Comparison of ENCODE assay signal across 26 cellular contexts in the genomic region with DNA sequence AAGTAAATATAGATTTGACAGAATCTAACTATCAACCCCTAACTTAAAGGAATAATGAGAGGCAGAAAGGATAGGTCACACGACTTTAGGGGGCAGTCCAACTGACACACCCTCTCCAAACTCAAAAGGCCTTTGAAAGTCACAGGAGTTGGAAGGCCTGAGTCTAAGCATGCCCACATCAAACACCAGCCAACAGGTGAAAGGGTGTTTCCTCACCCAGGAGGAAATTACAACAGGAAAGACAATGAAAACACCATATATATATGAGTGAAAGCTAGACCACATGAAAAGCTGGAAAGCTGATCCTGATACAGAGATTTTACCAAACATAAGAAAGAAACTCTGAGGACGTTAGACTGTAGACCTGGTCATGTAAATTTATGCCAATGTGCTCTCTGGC. TPM values are rescaled to one million over a fixed set of nuclear protein-coding genes. Genes with fewer than 3 reads are reported as not detected.
DNase-seq lines count a peak whose midpoint lies in the region; ATAC-seq, FAIRE-seq and TF ChIP-seq lines count a peak whose summit lies in the region.
"Had no signal": no experiment of that assay in that cellular context is flagged by ENCODE, and none has a peak within 500 bp of the region (broad histone marks: within the 10 kb centered on the region; RNA-seq: fewer than 3 reads in every experiment).

No MANE protein-coding gene starts in this region.

- no peak overlapping the region for H3K4me3 Mint-ChIP-seq in activated naive CD4-positive, alpha-beta T cell treated with anti-CD3 and anti-CD28 coated beads, Interleukin-2, amount 10 ng/mL, durations not matched to agents 7 days and 5 days
- H3K4me3 Mint-ChIP-seq in T-cell, result peak overlapping the region; percentile 1 to 55 (median 13)
- H3K4me3 Mint-ChIP-seq: IgD-negative memory B cell, mesothelial cell of epicardium, nephron progenitor cell had no signal

- no TSS peak for BruUV-seq in GM12878 (replicated peaks; lab: Mats Ljungman, UMichigan)

- CTCF ChIA-PET in activated naive CD4-positive, alpha-beta T cell treated with anti-CD3 and anti-CD28 coated beads, Interleukin-2, amount 10 ng/mL, durations not matched to agents 7 days and 5 days (lab: Charles Lee), result no interaction called here
- CTCF ChIA-PET in T-cell (lab: Charles Lee), result interaction anchor here in 1 of 2 donors (0.9 kb wide), 1 partner anchor 24 kb away, joined by 4 read pairs; no protein-coding TSS in a partner anchor
- CTCF ChIA-PET in GM12878 (lab: Yijun Ruan, JAX), result no interaction called here

- no peak overlapping the region for H3K27ac ChIP-seq in GM12878 (ENCODE audit: control insufficient read depth, insufficient read depth)
- no peak overlapping the region for H3K27ac ChIP-seq in pancreas
- H3K27ac ChIP-seq: BLaER1 treated with 17β-estradiol and CSF1 and Interleukin-3, amounts not matched to agents 10 nM and 100 nM; epithelial cell of prostate; heart right ventricle; left lung had no signal

- SMC1A ChIA-PET in GM12878 (lab: Charles Lee; ENCODE audit: uncharacterized antibody, unreplicated experiment), result interaction anchor here (1.6 kb wide), 1 partner anchor 20 kb away, joined by 3 read pairs; no protein-coding TSS in a partner anchor

- H3K27me3 Mint-ChIP-seq in activated naive CD4-positive, alpha-beta T cell treated with anti-CD3 and anti-CD28 coated beads, Interleukin-2, amount 10 ng/mL, durations not matched to agents 7 days and 5 days, result peaks cover 70% of the 10 kb centered on the region
- peaks cover 0 to 4% of the 10 kb centered on the region in 2 donors for H3K27me3 Mint-ChIP-seq in T-cell

- TF ChIP-seq CTCF in GM12878 (IDR thresholded peaks at IDR 0.05 in 2 of 3, conservative IDR thresholded peaks at IDR 0.05 in 1 of 3; ENCODE audit: control insufficient read depth in 2 of 3, extremely low read depth in 1 of 3, insufficient read depth in 1 of 3, low read depth in 3 of 3, low read length in 3 of 3) (no peak), pancreas (IDR thresholded peaks at IDR 0.05) (no peak)

- intact Hi-C loops in GM12878 (cut with micrococcal nuclease; ENCODE audit: unreplicated experiment), result no loop called here
- intact Hi-C loops in pancreas (cut with DNase I), result no loop called here

- H3K9me3 ChIP-seq in GM12878 (replicated peaks; ENCODE audit: control insufficient read depth, insufficient read depth, low read length) (no peaks in the 10 kb centered on the region), pancreas (no peaks in the 10 kb centered on the region)
- H3K9me3 ChIP-seq: heart right ventricle, left lung, MG63 had no signal

- H3K27ac Mint-ChIP-seq in activated naive CD4-positive, alpha-beta T cell treated with anti-CD3 and anti-CD28 coated beads, Interleukin-2, amount 10 ng/mL, durations not matched to agents 7 days and 5 days, result peak overlapping the region; percentile 16
- peak overlapping the region; percentile 1 to 23 for H3K27ac Mint-ChIP-seq in T-cell
- H3K27ac Mint-ChIP-seq: IgD-negative memory B cell, mesothelial cell of epicardium, nephron progenitor cell had no signal

- H3K4me2 ChIP-seq in GM12878 (ENCODE audit: control insufficient read depth, insufficient read depth), result no peak overlapping the region

- ATAC-seq in T-cell (replicated peaks in 1 of 4), result peak; percentile 70 to 97 (median 82)
- peak; percentile 35 for ATAC-seq in GM12878
- ATAC-seq in stimulated activated naive CD8-positive, alpha-beta T cell treated with anti-CD3 and anti-CD28 coated beads, Interleukin-15, Interleukin-2, amounts not matched to agents 100 U/mL and 50 U/mL, for 24 hours, result peak; percentile 78
- no peak for ATAC-seq in pancreas
- ATAC-seq in GM21529 (IDR thresholded peaks at IDR 0.05; ENCODE audit: unreplicated experiment), result no peak
- ATAC-seq: heart right ventricle, left lung, sciatic nerve had no signal

- no peaks in the 10 kb centered on the region for H4K20me1 ChIP-seq in GM12878 (ENCODE audit: control insufficient read depth, insufficient read depth)
- H4K20me1 ChIP-seq: BLaER1 treated with 17β-estradiol and CSF1 and Interleukin-3, amounts not matched to agents 10 nM and 100 nM had no signal

- H3K36me3 Mint-ChIP-seq in activated naive CD4-positive, alpha-beta T cell treated with anti-CD3 and anti-CD28 coated beads, Interleukin-2, amount 10 ng/mL, durations not matched to agents 7 days and 5 days, result no peaks in the 10 kb centered on the region
- no peaks in the 10 kb centered on the region for H3K36me3 Mint-ChIP-seq in T-cell
- H3K36me3 Mint-ChIP-seq: mesothelial cell of epicardium had no signal

- no peaks in the 10 kb centered on the region for H3K9me3 Mint-ChIP-seq in activated naive CD4-positive, alpha-beta T cell treated with anti-CD3 and anti-CD28 coated beads, Interleukin-2, amount 10 ng/mL, durations not matched to agents 7 days and 5 days
- H3K9me3 Mint-ChIP-seq in T-cell, result peaks cover 0 to 4% (median 0%) of the 10 kb centered on the region in 3 donors

- H3K27me3 ChIP-seq in GM12878 (replicated peaks in 1 of 2; ENCODE audit: control insufficient read depth in 2 of 2, insufficient read depth in 2 of 2, low read length in 1 of 2) (no peaks in the 10 kb centered on the region), pancreas (no peaks in the 10 kb centered on the region)
- H3K27me3 ChIP-seq: BLaER1 treated with 17β-estradiol and CSF1 and Interleukin-3, amounts not matched to agents 10 nM and 100 nM; left lung; MG63 had no signal

- FAIRE-seq in GM12878 (lab: Jason Lieb, UNC) (no peak), pancreas (lab: Jason Lieb, UNC) (no peak)
- FAIRE-seq: D721Med, H54, urothelium cell line had no signal

- RAD21 ChIA-PET in GM12878 (lab: Charles Lee; ENCODE audit: unreplicated experiment), result no interaction called here

- H3K36me3 ChIP-seq in GM12878 (ENCODE audit: control insufficient read depth in 2 of 2, insufficient read depth in 2 of 2, low read length in 1 of 2), result no peaks in the 10 kb centered on the region
- H3K36me3 ChIP-seq in pancreas, result no peaks in the 10 kb centered on the region
- H3K36me3 ChIP-seq: BLaER1 treated with 17β-estradiol and CSF1 and Interleukin-3, amounts not matched to agents 10 nM and 100 nM; heart right ventricle; left lung; MG63 had no signal

- WGBS in GM12878 (ENCODE audit: insufficient coverage, insufficient replicate concordance, low lambda C conversion rate, missing lambda C conversion rate), result 3% methylated on average over 2 of the region's 2 CpGs
- 55 to 65% methylated on average over 2 of the region's 2 CpGs for WGBS in pancreas, 2 donors

- TF ChIP-seq POLR2A in GM12878 (IDR thresholded peaks at IDR 0.05; ENCODE audit: low read depth, low read length), result no peak

- TF ChIP-seq EP300 in GM12878 (IDR thresholded peaks at IDR 0.05; ENCODE audit: borderline replicate concordance in 1 of 2, control insufficient read depth in 1 of 2, low read depth in 2 of 2, low read length in 2 of 2), result no peak

- DNase-seq in activated naive CD4-positive, alpha-beta T cell treated with anti-CD3 and anti-CD28 coated beads, Interleukin-2, amount 10 ng/mL, durations not matched to agents 7 days and 5 days, result peak; percentile 53
- no peak for DNase-seq in activated naive CD4-positive, alpha-beta T cell (lab: John Stamatoyannopoulos, UW)
- peak in 18 of 34 experiments; percentile 8 to 50 (median 20) for DNase-seq in T-cell
- DNase-seq in GM12878 (ENCODE audit: low read depth, low spot score), result no peak
- DNase-seq in stimulated activated naive CD8-positive, alpha-beta T cell treated with anti-CD3 and anti-CD28 coated beads, Interleukin-15, Interleukin-2, amounts not matched to agents 100 U/mL and 50 U/mL, for 24 hours, result no peak
- no peak for DNase-seq in pancreas
- DNase-seq in DMS53 (lab: John Stamatoyannopoulos, UW), result no peak
- DNase-seq: ACHN; activated CD8-positive, alpha-beta memory T cell treated with anti-CD3 and anti-CD28 coated beads, Interleukin-2, amount 50 U/mL, for 4 hours; activated gamma-delta T cell; cerebellar nuclear complex; heart right ventricle; left lung; MG63; NCI-H1436 treated with DMSO at 0.1 percent for 48 hours; NCI-H510A treated with DMSO at 0.1 percent for 48 hours; nephron progenitor cell had no signal

- H3K4me1 ChIP-seq in GM12878 (ENCODE audit: control insufficient read depth, insufficient read depth, low read length) (no peaks in the 10 kb centered on the region), pancreas (no peaks in the 10 kb centered on the region)
- H3K4me1 ChIP-seq: heart right ventricle had no signal

- no peak overlapping the region for H3K4me3 ChIP-seq in GM12878
- no peak overlapping the region for H3K4me3 ChIP-seq in pancreas
- H3K4me3 ChIP-seq: BLaER1 treated with 17β-estradiol and CSF1 and Interleukin-3, amounts not matched to agents 10 nM and 100 nM; heart right ventricle; left lung; MG63 had no signal

- in situ Hi-C loops in GM12878 (cut with MboI), result no loop called here

- peaks cover 28% of the 10 kb centered on the region for H3K4me1 Mint-ChIP-seq in activated naive CD4-positive, alpha-beta T cell treated with anti-CD3 and anti-CD28 coated beads, Interleukin-2, amount 10 ng/mL, durations not matched to agents 7 days and 5 days
- H3K4me1 Mint-ChIP-seq in T-cell, result peaks cover 29 to 33% (median 32%) of the 10 kb centered on the region in 3 donors
- H3K4me1 Mint-ChIP-seq: IgD-negative memory B cell, mesothelial cell of epicardium, nephron progenitor cell had no signal

- H2AFZ ChIP-seq in GM12878 (ENCODE audit: control insufficient read depth, low read depth, low read length), result no peak overlapping the region

- no peak for TF ChIP-seq RAD21 in GM12878 (IDR thresholded peaks at IDR 0.05; ENCODE audit: insufficient read depth, low read depth, low read length)

- POLR2A ChIA-PET in T-cell (lab: Charles Lee) (interaction anchor here in 1 of 2 donors (0.5 kb wide), 1 partner anchor 52 kb away, joined by 3 read pairs; no protein-coding TSS in a partner anchor), GM12878 (lab: Charles Lee) (interaction anchor here (0.6 kb wide), 1 partner anchor 108 kb away, joined by 3 read pairs; no protein-coding TSS in a partner anchor)

- no peaks in the 10 kb centered on the region for H3K79me2 ChIP-seq in GM12878 (ENCODE audit: control insufficient read depth, insufficient read depth, low read length)

- H3K9ac ChIP-seq in GM12878 (ENCODE audit: control insufficient read depth, insufficient read depth, low read length), result no peak overlapping the region
- H3K9ac ChIP-seq: BLaER1 treated with 17β-estradiol and CSF1 and Interleukin-3, amounts not matched to agents 10 nM and 100 nM had no signal

RNA-seq across cellular contexts. Expression of a gene that starts 10.5 kb away (rescaled TPM):
- 1 to 10 TPM; 2.1 to 5.3 (median 2.5) TPM for total RNA-seq in T-cell
- total RNA-seq in GM12878 (2013; cell fraction: nucleolus; rRNA removed), result 1.3 and 1.9 TPM in 2 replicates
- 0.44 and 0.73 TPM in 2 replicates for total RNA-seq in GM12878 (2014; rRNA removed)
- 0.54 and 0.78 TPM in 2 replicates for total RNA-seq in GM12878 (2014; rRNA removed; fragmentation: Illumina TruSeq; extraction: Trizol)
- 0.56 and 0.58 TPM in 2 replicates for total RNA-seq in GM12878 (2021)
- polyA plus RNA-seq in GM12878 (2011; ENCODE audit: low read depth), result 0.20 TPM
- polyA plus RNA-seq in GM12878 (2011; rRNA removed), result 0.48 and 1.0 TPM in 2 replicates
- polyA plus RNA-seq in GM12878 (2011; cell fraction: cytosol; rRNA removed), result 0.13 and 0.28 TPM in 2 replicates
- polyA plus RNA-seq in GM12878 (2011; cell fraction: nucleus; rRNA removed), result 0.55 and 0.83 TPM in 2 replicates
- polyA plus RNA-seq in GM12878 (2012), result 0.39 and 0.65 TPM in 2 replicates
- 0.50 and 0.57 TPM in 2 replicates for polyA plus RNA-seq in GM12878 (2014; fragmentation: Illumina TruSeq; extraction: Trizol)
- polyA plus RNA-seq in GM12878 (2014; fragmentation: Nextera tagmentation; extraction: Ambion mirVana), result under 1 TPM; 0.06 to 0.26 TPM
- polyA plus RNA-seq in GM12878 (2014; rRNA removed), result 0.47 and 0.57 TPM in 2 replicates
- polyA plus RNA-seq in GM12878 (2016; fragmentation: Nextera tagmentation; extraction: Ambion mirVana), result 1 to 10 TPM in 1 of 2 experiments, under 1 TPM in 1; 0.45 to 1.1 TPM
- 0.37 TPM in 1 of 2 replicates, not detected in the other for polyA minus RNA-seq in GM12878 (2011; rRNA and poly(A)+ RNA removed)
- not detected in 2 replicates for polyA minus RNA-seq in GM12878 (2011; cell fraction: cytosol; rRNA and poly(A)+ RNA removed)
- 0.36 and 0.57 TPM in 2 replicates for polyA minus RNA-seq in GM12878 (2011; cell fraction: nucleus; rRNA and poly(A)+ RNA removed)
- 1 to 10 TPM; 1.5 to 2.9 (median 2.6) TPM for total RNA-seq in pancreas
- 1 to 10 TPM; 2.6 to 3.3 TPM for polyA plus RNA-seq in pancreas
- polyA plus RNA-seq: IgD-negative memory B cell had no signal

RNA-seq across cellular contexts. Expression of a gene that starts 34.2 kb away (rescaled TPM):
- total RNA-seq in T-cell (10 to 100 TPM; 12.8 to 20.3 (median 15.1) TPM), GM12878 (2014; rRNA removed) (11.6 and 13.3 TPM in 2 replicates), GM12878 (2014; rRNA removed; fragmentation: Illumina TruSeq; extraction: Trizol) (12.9 and 13.5 TPM in 2 replicates), GM12878 (2021) (14.1 and 14.3 TPM in 2 replicates), pancreas (10 to 100 TPM in 1 of 6 donors, 1 to 10 TPM in 5; 5.9 to 12.8 (median 8.3) TPM)
- 41.0 and 43.6 TPM in 2 replicates for total RNA-seq in GM12878 (2013; cell fraction: nucleolus; rRNA removed)
- 4.6 TPM for polyA plus RNA-seq in GM12878 (2011; ENCODE audit: low read depth)
- polyA plus RNA-seq in GM12878 (2011; rRNA removed) (13.9 and 14.8 TPM in 2 replicates), GM12878 (2014; fragmentation: Illumina TruSeq; extraction: Trizol) (12.5 and 13.2 TPM in 2 replicates), GM12878 (2014; fragmentation: Nextera tagmentation; extraction: Ambion mirVana) (1 to 10 TPM; 5.3 to 5.8 TPM), GM12878 (2014; rRNA removed) (10.6 and 15.7 TPM in 2 replicates), GM12878 (2016; fragmentation: Nextera tagmentation; extraction: Ambion mirVana) (10 to 100 TPM; 11.9 to 12.5 TPM), pancreas (1 to 10 TPM; 4.1 to 4.6 TPM)
- polyA plus RNA-seq in GM12878 (2011; cell fraction: cytosol; rRNA removed), result 11.4 and 13.8 TPM in 2 replicates
- polyA plus RNA-seq in GM12878 (2011; cell fraction: nucleus; rRNA removed), result 13.3 and 14.6 TPM in 2 replicates
- polyA plus RNA-seq in GM12878 (2012), result 5.6 and 8.9 TPM in 2 replicates
- polyA minus RNA-seq in GM12878 (2011; rRNA and poly(A)+ RNA removed), result 22.6 and 25.8 TPM in 2 replicates
- polyA minus RNA-seq in GM12878 (2011; cell fraction: cytosol; rRNA and poly(A)+ RNA removed), result 6.4 and 7.3 TPM in 2 replicates
- 11.4 and 19.8 TPM in 2 replicates for polyA minus RNA-seq in GM12878 (2011; cell fraction: nucleus; rRNA and poly(A)+ RNA removed)

Comparison
In these comparisons a context has a peak if more than half of its experiments do, and no peak if none do; other contexts are left out.
1. DNase-seq: peak in activated naive CD4-positive, alpha-beta T cell treated with anti-CD3 and anti-CD28 coated beads, Interleukin-2, amount 10 ng/mL, durations not matched to agents 7 days and 5 days (single experiment) and T-cell (18 of 34); none in activated naive CD4-positive, alpha-beta T cell (0 of 4), GM12878 (single experiment), stimulated activated naive CD8-positive, alpha-beta T cell treated with anti-CD3 and anti-CD28 coated beads, Interleukin-15, Interleukin-2, amounts not matched to agents 100 U/mL and 50 U/mL, for 24 hours (single experiment), pancreas (0 of 6) and DMS53 (single experiment).
2. ATAC-seq: peak in T-cell (4 of 4), GM12878 (single experiment) and stimulated activated naive CD8-positive, alpha-beta T cell treated with anti-CD3 and anti-CD28 coated beads, Interleukin-15, Interleukin-2, amounts not matched to agents 100 U/mL and 50 U/mL, for 24 hours (single experiment); none in pancreas (0 of 4) and GM21529 (single experiment).